In genomic region chr5:139294372-139295165, GRCh38 we compare ENCODE assay signal across 8 cellular contexts. TPM values are rescaled to one million over a fixed set of nuclear protein-coding genes. Genes with fewer than 3 reads are reported as not detected.
A peak's percentile ranks its signal among the peaks of the same experiment; 100 is the strongest.
DNase-seq lines count a peak whose midpoint lies in the region; ATAC-seq and TF ChIP-seq lines count a peak whose summit lies in the region.

No MANE protein-coding gene starts in this region.

- ATAC-seq in GM21390 (IDR thresholded peaks at IDR 0.05; ENCODE audit: unreplicated experiment), result peak; percentile 32
- ATAC-seq in upper lobe of left lung (ENCODE audit: low FRiP score in 2 of 2), result peak; percentile 47 to 75

- peak; percentile 28 for DNase-seq in DMS79 (lab: John Stamatoyannopoulos, UW)
- DNase-seq in HuH-7 (ENCODE audit: low spot score), result peak; percentile 43
- DNase-seq in activated naive CD8-positive, alpha-beta T cell treated with anti-CD3 and anti-CD28 coated beads for 36 hours, result peak; percentile 54
- peak; percentile 86 for DNase-seq in glutamatergic neuron
- DNase-seq in osteoblast (ENCODE audit: insufficient read length, low spot score, missing footprints), result peak; percentile 53
- DNase-seq in upper lobe of left lung, result peak; percentile 70 to 95

- 0 to 1% methylated on average over 31 to 48 of the region's 48 CpGs for WGBS in upper lobe of left lung, 2 donors

- H3K9me3 Mint-ChIP-seq in activated naive CD8-positive, alpha-beta T cell treated with anti-CD3 and anti-CD28 coated beads for 36 hours, result no peaks in the 10 kb centered on the region
- H3K9me3 Mint-ChIP-seq in glutamatergic neuron (ENCODE audit: unreplicated experiment), result peaks cover 21% of the 10 kb centered on the region

- peak overlapping the region; percentile 97 for H3K4me3 Mint-ChIP-seq in activated naive CD8-positive, alpha-beta T cell treated with anti-CD3 and anti-CD28 coated beads for 36 hours
- H3K4me3 Mint-ChIP-seq in glutamatergic neuron (ENCODE audit: unreplicated experiment), result peak overlapping the region; percentile 98

- H3K27ac ChIP-seq in osteoblast (ENCODE audit: low read depth, low read length), result peak overlapping the region; percentile 98
- H3K27ac ChIP-seq in upper lobe of left lung, result peak overlapping the region; percentile 98 to 100 (median 100)

- TF ChIP-seq POLR2A in Raji (IDR thresholded peaks at IDR 0.05; ENCODE audit: insufficient read depth, low read depth, low read length) (peak; percentile 22; the same call in 1 of the 2 replicates), upper lobe of left lung (IDR thresholded peaks at IDR 0.05) (peak in 1 of 4 donors; percentile 30)

- no peaks in the 10 kb centered on the region for H3K9me3 ChIP-seq in osteoblast (ENCODE audit: low read depth, low read length)
- no peaks in the 10 kb centered on the region for H3K9me3 ChIP-seq in upper lobe of left lung

- H3K27me3 Mint-ChIP-seq in activated naive CD8-positive, alpha-beta T cell treated with anti-CD3 and anti-CD28 coated beads for 36 hours, result no peaks in the 10 kb centered on the region
- H3K27me3 Mint-ChIP-seq in glutamatergic neuron (ENCODE audit: unreplicated experiment), result peaks cover 14% of the 10 kb centered on the region

- TF ChIP-seq CTCF in glutamatergic neuron (IDR thresholded peaks at IDR 0.05; ENCODE audit: partially characterized antibody, unreplicated experiment), result no peak
- TF ChIP-seq CTCF in osteoblast (IDR thresholded peaks at IDR 0.05; ENCODE audit: extremely low read depth, low read depth, low read length), result peak; percentile 43
- peak in 1 of 6 experiments; percentile 9 for TF ChIP-seq CTCF in upper lobe of left lung (IDR thresholded peaks at IDR 0.05)

- H3K27ac Mint-ChIP-seq in activated naive CD8-positive, alpha-beta T cell treated with anti-CD3 and anti-CD28 coated beads for 36 hours, result peak overlapping the region; percentile 98
- H3K27ac Mint-ChIP-seq in glutamatergic neuron (ENCODE audit: unreplicated experiment), result peak overlapping the region; percentile 100

- H3K36me3 Mint-ChIP-seq in activated naive CD8-positive, alpha-beta T cell treated with anti-CD3 and anti-CD28 coated beads for 36 hours, result peaks cover 46% of the 10 kb centered on the region
- no peaks in the 10 kb centered on the region for H3K36me3 Mint-ChIP-seq in glutamatergic neuron (ENCODE audit: unreplicated experiment)

- peaks cover 16% of the 10 kb centered on the region for H3K4me1 ChIP-seq in osteoblast (ENCODE audit: insufficient read depth, low read length)
- H3K4me1 ChIP-seq in upper lobe of left lung, result peaks cover 46 to 54% (median 49%) of the 10 kb centered on the region in 4 donors

- peak overlapping the region; percentile 83 for H2AFZ ChIP-seq in osteoblast (ENCODE audit: low read length)

- H3K4me1 Mint-ChIP-seq in activated naive CD8-positive, alpha-beta T cell treated with anti-CD3 and anti-CD28 coated beads for 36 hours, result peaks cover 46% of the 10 kb centered on the region
- peaks cover 26% of the 10 kb centered on the region for H3K4me1 Mint-ChIP-seq in glutamatergic neuron (ENCODE audit: low read depth, unreplicated experiment)

- no peak for TF ChIP-seq EP300 in upper lobe of left lung (IDR thresholded peaks at IDR 0.05)

- H3K27me3 ChIP-seq in osteoblast (ENCODE audit: insufficient read depth, low read length) (no peaks in the 10 kb centered on the region), upper lobe of left lung (no peaks in the 10 kb centered on the region)

- no peaks in the 10 kb centered on the region for H3K36me3 ChIP-seq in osteoblast (ENCODE audit: insufficient read depth, low read length)
- H3K36me3 ChIP-seq in upper lobe of left lung, result no peaks in the 10 kb centered on the region

- H3K4me2 ChIP-seq in osteoblast (ENCODE audit: insufficient read depth, low read length), result peak overlapping the region; percentile 74

- H4K20me1 ChIP-seq in osteoblast (ENCODE audit: insufficient read depth, low read length), result peaks cover 53% of the 10 kb centered on the region

- H3K4me3 ChIP-seq in osteoblast (ENCODE audit: insufficient read depth, low read length) (peak overlapping the region; percentile 95), upper lobe of left lung (peak overlapping the region; percentile 62 to 94 (median 83))

- H3K79me2 ChIP-seq in osteoblast (ENCODE audit: insufficient read depth, low read length), result peaks cover 63% of the 10 kb centered on the region

RNA-seq across cellular contexts. Expression of gene MATR3, which starts 1.0 kb away (rescaled TPM):
- 100 to 1,000 TPM; 182 to 208 TPM for total RNA-seq in activated naive CD8-positive, alpha-beta T cell treated with anti-CD3 and anti-CD28 coated beads for 36 hours
- total RNA-seq in glutamatergic neuron (ENCODE audit: unreplicated experiment) (372 TPM), osteoblast (263 and 284 TPM in 2 replicates), upper lobe of left lung (100 to 1,000 TPM; 125 to 264 (median 158) TPM)

RNA-seq across cellular contexts. Expression of gene PAIP2, which starts 47.1 kb away (rescaled TPM):
- total RNA-seq in activated naive CD8-positive, alpha-beta T cell treated with anti-CD3 and anti-CD28 coated beads for 36 hours, result 10 to 100 TPM; 91.7 to 94.0 TPM
- 128 TPM for total RNA-seq in glutamatergic neuron (ENCODE audit: unreplicated experiment)
- 42.4 and 47.8 TPM in 2 replicates for total RNA-seq in osteoblast
- 100 to 1,000 TPM in 1 of 6 donors, 10 to 100 TPM in 5; 36.7 to 103 (median 67.8) TPM for total RNA-seq in upper lobe of left lung

Comparison
In these comparisons a context has a peak if more than half of its experiments do, and no peak if none do; other contexts are left out.
1. Peak in every context shown above with its lines: DNase-seq, ATAC-seq, H3K4me3 ChIP-seq and H3K27ac ChIP-seq.
2. DNase-seq: peak in every context shown above with its lines; median percentile 86 in glutamatergic neuron; 82 in upper lobe of left lung; 54 in activated naive CD8-positive, alpha-beta T cell treated with anti-CD3 and anti-CD28 coated beads for 36 hours; 53 in osteoblast; 43 in HuH-7; 28 in DMS79.